ENCODE assay signal across 1 cellular context in genomic region chr1:75582725-75583261, GRCh38.
A peak's percentile ranks its signal among the peaks of the same experiment; 100 is the strongest.
TF ChIP-seq lines count a peak whose summit lies in the region.

No MANE protein-coding gene starts in this region.

TF ChIP-seq in SK-N-SH, 30 proteins besides CTCF, POLR2A, EP300 and RAD21 (continued from another document):
- TF ChIP-seq MAX (IDR thresholded peaks at IDR 0.05; ENCODE audit: low read depth) (no peak), USF1 (IDR thresholded peaks at IDR 0.05; ENCODE audit: borderline replicate concordance, low read depth) (no peak), POLR2AphosphoS5 (IDR thresholded peaks at IDR 0.05; ENCODE audit: low read depth, low read length) (no peak), CHD2 (IDR thresholded peaks at IDR 0.05; ENCODE audit: low read length, partially characterized antibody) (no peak), TCF12 (IDR thresholded peaks at IDR 0.05) (peak; percentile 59), RFX5 (IDR thresholded peaks at IDR 0.05; ENCODE audit: low read length) (no peak), EZH2phosphoT487 (IDR thresholded peaks at IDR 0.05; ENCODE audit: borderline replicate concordance, low read depth) (no peak)
TF ChIP-seq in SK-N-SH: peak in this region for 4.
